In genomic region chr9:92181296-92181695, GRCh38 we compare ENCODE assay signal across 20 cellular contexts.
DNase-seq lines count a peak whose midpoint lies in the region; ATAC-seq and TF ChIP-seq lines count a peak whose summit lies in the region.
"Had no signal": no experiment of that assay in that cellular context is flagged by ENCODE, and none has a peak within 500 bp of the region (broad histone marks: within the 10 kb centered on the region; RNA-seq: fewer than 3 reads in every experiment).

No MANE protein-coding gene starts in this region.

- H3K79me1 ChIP-seq in neuronal stem cell (ENCODE audit: low read depth, low read length) = no peaks in the 10 kb centered on the region

- H3K23ac ChIP-seq in neuronal stem cell (ENCODE audit: low read depth, low read length, poor library complexity) = no peak overlapping the region

- no peak overlapping the region for H2BK120ac ChIP-seq in neuronal stem cell (ENCODE audit: low read depth, low read length)

- TF ChIP-seq CTCF in brain microvascular endothelial cell (IDR thresholded peaks at IDR 0.05; ENCODE audit: low read depth, low read length, missing control alignments) (no peak), A673 (conservative IDR thresholded peaks at IDR 0.05; ENCODE audit: low read depth, low read length) (no peak), endothelial cell (IDR thresholded peaks at IDR 0.05; ENCODE audit: unreplicated experiment) (no peak)

- H3K4me1 ChIP-seq in neuronal stem cell (ENCODE audit: control insufficient read depth in 2 of 2, insufficient read depth in 1 of 2, low read depth in 1 of 2, low read length in 2 of 2) (peaks cover 0 to 8% of the 10 kb centered on the region in 2 donors), A673 (ENCODE audit: insufficient read depth, low read length, poor library complexity, severe bottlenecking) (peaks cover 9% of the 10 kb centered on the region)
- H3K4me1 ChIP-seq: breast epithelium, testis had no signal

- H3K36me3 Mint-ChIP-seq in endothelial cell (ENCODE audit: low read depth, unreplicated experiment) = peaks cover 13% of the 10 kb centered on the region
- H3K36me3 Mint-ChIP-seq: CD4-positive, alpha-beta memory T cell; mesothelial cell of epicardium; natural killer cell treated with Interleukin-12 subunit alpha and Interleukin-12 subunit beta and Interleukin-15 and Interleukin-18, amount 100 ng/mL, for 72 hours had no signal

- no peaks in the 10 kb centered on the region for H3K36me3 ChIP-seq in brain microvascular endothelial cell (replicated peaks)
- no peaks in the 10 kb centered on the region for H3K36me3 ChIP-seq in neuronal stem cell (replicated peaks in 1 of 2; ENCODE audit: control insufficient read depth in 2 of 2, insufficient read depth in 2 of 2, low read length in 2 of 2)
- no peaks in the 10 kb centered on the region for H3K36me3 ChIP-seq in A673 (ENCODE audit: insufficient read depth, low read length, poor library complexity, severe bottlenecking)
- H3K36me3 ChIP-seq: breast epithelium, heart right ventricle had no signal

- H2BK12ac ChIP-seq in neuronal stem cell (ENCODE audit: low read length) = no peak overlapping the region

- H3K4me3 Mint-ChIP-seq in endothelial cell (ENCODE audit: unreplicated experiment) = no peak overlapping the region
- H3K4me3 Mint-ChIP-seq: activated CD8-positive, alpha-beta T cell treated with anti-CD3 and anti-CD28 coated beads for 36 hours; CD4-positive, alpha-beta memory T cell; mesothelial cell of epicardium; natural killer cell treated with Interleukin-12 subunit alpha and Interleukin-12 subunit beta and Interleukin-15 and Interleukin-18, amount 100 ng/mL, for 72 hours had no signal

- no TSS peak for BruUV-seq in A673 (replicated peaks; lab: Mats Ljungman, UMichigan)

- no peaks in the 10 kb centered on the region for H3K9me3 Mint-ChIP-seq in endothelial cell (ENCODE audit: unreplicated experiment)
- H3K9me3 Mint-ChIP-seq: activated CD8-positive, alpha-beta T cell treated with anti-CD3 and anti-CD28 coated beads for 36 hours; CD4-positive, alpha-beta memory T cell; natural killer cell treated with Interleukin-12 subunit alpha and Interleukin-12 subunit beta and Interleukin-15 and Interleukin-18, amount 100 ng/mL, for 72 hours had no signal

- H3K4me3 ChIP-seq in brain microvascular endothelial cell (ENCODE audit: low read depth, low read length) (no peak overlapping the region), neuronal stem cell (ENCODE audit: low read length in 2 of 2) (no peak overlapping the region), A673 (ENCODE audit: low read depth, low read length, poor library complexity, severe bottlenecking) (no peak overlapping the region)
- H3K4me3 ChIP-seq: breast epithelium, heart right ventricle, testis had no signal

- no peak overlapping the region for H2BK15ac ChIP-seq in neuronal stem cell (ENCODE audit: low read length)

- in situ Hi-C loops in brain microvascular endothelial cell (cut with HindIII; ENCODE audit: low pct_ligation_motif_present, low sequenced_read_pairs) = no loop called here

- POLR2A ChIA-PET in A673 (lab: Charles Lee; ENCODE audit: low non-redundant PET) = no interaction called here

- peak overlapping the region; percentile 38 for H2AFZ ChIP-seq in neuronal stem cell (ENCODE audit: low read length)

- H2AK5ac ChIP-seq in neuronal stem cell (ENCODE audit: low read depth, low read length) = no peak overlapping the region

- H3K4me2 ChIP-seq in neuronal stem cell (ENCODE audit: insufficient read depth, low read length, poor library complexity, severe bottlenecking) = no peak overlapping the region

- H3K27ac Mint-ChIP-seq in endothelial cell (ENCODE audit: unreplicated experiment) = no peak overlapping the region
- H3K27ac Mint-ChIP-seq: activated CD8-positive, alpha-beta T cell treated with anti-CD3 and anti-CD28 coated beads for 36 hours; mesothelial cell of epicardium; natural killer cell treated with Interleukin-12 subunit alpha and Interleukin-12 subunit beta and Interleukin-15 and Interleukin-18, amount 100 ng/mL, for 72 hours had no signal

- no peaks in the 10 kb centered on the region for H3K4me1 Mint-ChIP-seq in endothelial cell (ENCODE audit: unreplicated experiment)
- H3K4me1 Mint-ChIP-seq: CD4-positive, alpha-beta memory T cell; mesothelial cell of epicardium had no signal

- H3K9me3 ChIP-seq in neuronal stem cell (replicated peaks in 1 of 2; ENCODE audit: control insufficient read depth in 2 of 2, insufficient read depth in 1 of 2, low read depth in 1 of 2, low read length in 2 of 2) (peaks cover 3 to 6% of the 10 kb centered on the region in 2 donors), A673 (ENCODE audit: low read depth, low read length, poor library complexity, severe bottlenecking) (no peaks in the 10 kb centered on the region)
- H3K9me3 ChIP-seq: testis had no signal

- H3K27me3 ChIP-seq in brain microvascular endothelial cell (replicated peaks) (no peaks in the 10 kb centered on the region), neuronal stem cell (ENCODE audit: control insufficient read depth in 3 of 3, insufficient read depth in 3 of 3, low read depth in 1 of 3, low read length in 3 of 3) (peaks cover 0 to 6% (median 0%) of the 10 kb centered on the region in 3 experiments), A673 (replicated peaks; ENCODE audit: insufficient read depth, low read depth, low read length, poor library complexity) (no peaks in the 10 kb centered on the region)
- H3K27me3 ChIP-seq: breast epithelium, heart right ventricle, testis had no signal

- no peak overlapping the region for H3K9ac ChIP-seq in neuronal stem cell (ENCODE audit: low read depth, low read length, poor library complexity)

- no CpG with 5 or more reads among the region's 4 CpGs for WGBS in neuronal stem cell (ENCODE audit: extremely low coverage in 2 of 2, insufficient read length in 2 of 2, insufficient replicate concordance in 1 of 2), 2 donors

- H3K27ac ChIP-seq in brain microvascular endothelial cell (peak overlapping the region; percentile 9), neuronal stem cell (replicated peaks; ENCODE audit: low read length) (no peak overlapping the region), A673 (ENCODE audit: low read depth, low read length, poor library complexity, severe bottlenecking) (no peak overlapping the region)
- H3K27ac ChIP-seq: breast epithelium, heart right ventricle, RWPE1, testis had no signal

- peaks cover 7% of the 10 kb centered on the region for H3K27me3 Mint-ChIP-seq in endothelial cell (ENCODE audit: unreplicated experiment)
- H3K27me3 Mint-ChIP-seq: activated CD8-positive, alpha-beta T cell treated with anti-CD3 and anti-CD28 coated beads for 36 hours had no signal

- H2BK5ac ChIP-seq in neuronal stem cell (ENCODE audit: low read length) = no peak overlapping the region

- intact Hi-C loops in A673 (cut with micrococcal nuclease; ENCODE audit: unreplicated experiment) = no loop called here

- H3K18ac ChIP-seq in neuronal stem cell (ENCODE audit: low read length) = peak overlapping the region; percentile 42

- H4K8ac ChIP-seq in neuronal stem cell (ENCODE audit: low read depth, low read length) = no peak overlapping the region

- peak; percentile 33 for DNase-seq in CD1c-positive myeloid dendritic cell (ENCODE audit: extremely low spot score)
- DNase-seq in MV-4-11 (lab: John Stamatoyannopoulos, UW) = peak; percentile 28
- DNase-seq in brain microvascular endothelial cell = no peak
- no peak for DNase-seq in neuronal stem cell (ENCODE audit: low spot score)
- DNase-seq in A673 (ENCODE audit: low spot score) = no peak
- no peak for DNase-seq in GM19238 (ENCODE audit: insufficient read length, low spot score)
- DNase-seq in endothelial cell (ENCODE audit: low spot score) = no peak
- DNase-seq: activated CD4-positive, CD25-positive, alpha-beta regulatory T cell; activated CD8-positive, alpha-beta T cell treated with anti-CD3 and anti-CD28 coated beads for 36 hours; activated gamma-delta T cell; CD4-positive, alpha-beta memory T cell; cortex of kidney; heart right ventricle; stimulated activated CD4-positive, alpha-beta T cell treated with anti-CD3 and anti-CD28 coated beads, Interleukin-1b, Interleukin-23, amount 100 ng/mL, for 48 hours; testis had no signal

- no peak overlapping the region for H3K4ac ChIP-seq in neuronal stem cell (ENCODE audit: low read length)

- CTCF ChIA-PET in A673 (lab: Charles Lee) = interaction anchor here (1.4 kb wide), 1 partner anchor 41 kb away, joined by 3 read pairs; no protein-coding TSS in a partner anchor

- ATAC-seq in GM21529 (IDR thresholded peaks at IDR 0.05; ENCODE audit: unreplicated experiment) = no peak
- ATAC-seq: activated CD8-positive, alpha-beta T cell treated with anti-CD3 and anti-CD28 coated beads for 36 hours had no signal

- H4K91ac ChIP-seq in neuronal stem cell (ENCODE audit: low read depth, low read length, poor library complexity) = no peak overlapping the region

- H3K14ac ChIP-seq in neuronal stem cell (ENCODE audit: low read length) = peak overlapping the region; percentile 22

Comparison
In these comparisons a context has a peak if more than half of its experiments do, and no peak if none do; other contexts are left out.
1. DNase-seq: peak in CD1c-positive myeloid dendritic cell (single experiment) and MV-4-11 (single experiment); none in brain microvascular endothelial cell (single experiment), neuronal stem cell (single experiment), A673 (single experiment), GM19238 (single experiment) and endothelial cell (single experiment).